10 cellular contexts compared by ENCODE assay signal in the genomic region with DNA sequence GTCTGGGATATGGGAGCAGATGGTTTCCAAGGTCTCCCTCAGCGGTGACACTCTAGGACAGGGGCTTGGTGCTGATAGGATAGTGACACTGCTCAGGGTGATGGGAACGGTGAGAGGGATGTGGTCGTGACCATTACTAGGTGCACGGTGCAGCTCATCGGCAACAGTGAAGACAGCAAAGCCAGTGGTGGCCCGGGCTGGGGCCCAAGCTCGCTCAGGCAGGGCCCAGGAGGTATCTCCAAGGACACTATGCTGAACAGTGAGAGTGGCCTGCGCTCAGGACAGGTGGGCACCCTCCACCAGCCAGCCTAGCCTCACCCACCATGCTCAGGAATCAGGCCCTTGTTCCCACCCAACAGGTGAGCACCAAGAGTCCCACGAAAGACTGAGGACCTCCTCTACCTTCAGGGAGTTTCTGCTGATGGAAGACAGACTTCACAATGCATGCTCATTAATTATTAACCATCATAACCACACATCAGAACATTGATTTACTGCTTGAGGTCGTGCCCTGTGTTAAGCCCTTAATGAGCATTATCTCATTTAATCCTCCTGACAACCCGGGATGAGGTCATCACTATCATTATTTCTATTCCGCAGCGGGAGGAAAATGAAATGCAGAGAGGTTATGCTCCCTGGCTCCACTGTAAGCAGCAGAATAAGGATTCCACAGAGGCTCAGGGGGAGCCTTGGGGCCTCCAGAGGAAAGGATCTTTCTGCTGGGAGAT.
DNase-seq lines count a peak whose midpoint lies in the region; ATAC-seq, FAIRE-seq and TF ChIP-seq lines count a peak whose summit lies in the region.
"Had no signal": no experiment of that assay in that cellular context is flagged by ENCODE, and none has a peak within 500 bp of the region (broad histone marks: within the 10 kb centered on the region; RNA-seq: fewer than 3 reads in every experiment).

No MANE protein-coding gene starts in this region.

- peaks cover 39% of the 10 kb centered on the region for H3K4me1 ChIP-seq in adipocyte (ENCODE audit: control insufficient read depth, insufficient read depth, low read length)
- peaks cover 52% of the 10 kb centered on the region for H3K4me1 ChIP-seq in mesodermal cell (ENCODE audit: control insufficient read depth, insufficient read depth, low read length, poor library complexity, severe bottlenecking)

- peak; percentile 88 for DNase-seq in D721Med (ENCODE audit: insufficient read length, low spot score)
- peak; percentile 76 for DNase-seq in HuH-7 (ENCODE audit: low spot score)
- DNase-seq in adipocyte (ENCODE audit: low read depth): peak; percentile 41
- DNase-seq in dermis blood vessel endothelial cell: no peak
- DNase-seq: effector memory CD4-positive, alpha-beta T cell had no signal

- no peak overlapping the region for H3K9ac ChIP-seq in adipocyte (ENCODE audit: low read length)

- peaks cover 17% of the 10 kb centered on the region for H3K27me3 ChIP-seq in adipocyte (replicated peaks; ENCODE audit: control insufficient read depth, insufficient read depth, low read length)

- H3K9me3 ChIP-seq in adipocyte (ENCODE audit: control insufficient read depth, low read length): no peaks in the 10 kb centered on the region
- H3K9me3 ChIP-seq in mesodermal cell (ENCODE audit: control insufficient read depth, low read length): no peaks in the 10 kb centered on the region
- H3K9me3 ChIP-seq: thoracic aorta had no signal

- no peak for FAIRE-seq in D721Med (lab: Jason Lieb, UNC)

- WGBS in mesodermal cell (ENCODE audit: insufficient coverage in 2 of 2), 2 experiments: 84 to 97% methylated on average over 12 to 13 of the region's 13 CpGs

- H3K36me3 ChIP-seq in adipocyte (ENCODE audit: control insufficient read depth, insufficient read depth, low read length, severe bottlenecking) (no peaks in the 10 kb centered on the region), mesodermal cell (ENCODE audit: control insufficient read depth, insufficient read depth, low read length) (no peaks in the 10 kb centered on the region)
- H3K36me3 ChIP-seq: thoracic aorta had no signal

- ATAC-seq in HG02623 (IDR thresholded peaks at IDR 0.05; ENCODE audit: unreplicated experiment): no peak
- ATAC-seq in GM21619 (IDR thresholded peaks at IDR 0.05; ENCODE audit: unreplicated experiment): no peak
- ATAC-seq in GM18498 (IDR thresholded peaks at IDR 0.05; ENCODE audit: unreplicated experiment): no peak

- H3K27ac ChIP-seq in mesodermal cell (ENCODE audit: low read depth, low read length, severe bottlenecking): peak overlapping the region; percentile 96
- H3K27ac ChIP-seq: thoracic aorta had no signal

- H3K4me3 ChIP-seq in adipocyte (ENCODE audit: low read length) (no peak overlapping the region), mesodermal cell (ENCODE audit: extremely low read depth, insufficient read depth, low read length, poor library complexity, severe bottlenecking) (no peak overlapping the region)
- H3K4me3 ChIP-seq: thoracic aorta had no signal

- TF ChIP-seq CTCF in D721Med (IDR thresholded peaks at IDR 0.05; ENCODE audit: insufficient read depth, missing control alignments): no peak
